Comparison of ENCODE assay signal across 8 cellular contexts in the genomic region with DNA sequence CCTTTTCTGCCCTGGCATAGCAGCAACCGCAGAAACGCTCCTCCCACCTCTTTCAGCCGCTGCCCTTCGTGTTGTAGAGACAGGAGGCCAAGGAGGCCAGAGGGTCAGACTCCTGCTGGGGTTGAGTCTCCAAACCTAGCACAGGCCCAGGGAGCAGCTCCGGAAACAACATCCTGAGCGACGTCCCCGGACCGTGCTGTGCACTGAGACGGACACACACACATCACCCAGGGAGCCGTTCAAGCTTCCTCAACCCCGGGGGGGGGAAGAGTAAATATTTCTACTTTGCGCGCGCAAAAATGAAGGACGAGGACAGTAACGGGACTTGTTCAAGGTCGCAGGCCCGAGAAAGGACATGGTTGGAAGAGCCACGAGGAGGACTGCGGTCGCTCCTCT. TPM values are rescaled to one million over a fixed set of nuclear protein-coding genes. Genes with fewer than 3 reads are reported as not detected.
A peak's percentile ranks its signal among the peaks of the same experiment; 100 is the strongest.
DNase-seq lines count a peak whose midpoint lies in the region; TF ChIP-seq lines count a peak whose summit lies in the region.

No MANE protein-coding gene starts in this region.

- peak overlapping the region; percentile 76 for H3K27ac Mint-ChIP-seq in activated naive CD4-positive, alpha-beta T cell treated with anti-CD3 and anti-CD28 coated beads for 36 hours
- peak overlapping the region; percentile 89 for H3K27ac Mint-ChIP-seq in progenitor cell of endocrine pancreas

- H3K27ac ChIP-seq in ACC112 (ENCODE audit: low read depth, low read length) (peak overlapping the region; percentile 96; the same call in 1 of the 2 replicates), cardiac muscle cell (peak overlapping the region; percentile 71)

- H3K36me3 ChIP-seq in ACC112 (ENCODE audit: insufficient read depth, low read length): peaks cover 24% of the 10 kb centered on the region
- H3K36me3 ChIP-seq in cardiac muscle cell: peaks cover 15% of the 10 kb centered on the region

- H3K27me3 ChIP-seq in ACC112 (ENCODE audit: insufficient read depth, low read length) (no peaks in the 10 kb centered on the region), cardiac muscle cell (no peaks in the 10 kb centered on the region)

- peaks cover 43% of the 10 kb centered on the region for H3K9me3 Mint-ChIP-seq in activated naive CD4-positive, alpha-beta T cell treated with anti-CD3 and anti-CD28 coated beads for 36 hours
- peaks cover 38% of the 10 kb centered on the region for H3K9me3 Mint-ChIP-seq in progenitor cell of endocrine pancreas (ENCODE audit: low read depth)

- CTCF ChIA-PET in activated naive CD4-positive, alpha-beta T cell treated with anti-CD3 and anti-CD28 coated beads for 36 hours (lab: Charles Lee): no interaction called here

- peak; percentile 36 for DNase-seq in HuH-7 (ENCODE audit: low spot score)
- DNase-seq in activated naive CD4-positive, alpha-beta T cell treated with anti-CD3 and anti-CD28 coated beads for 36 hours: peak; percentile 26
- DNase-seq in cardiac muscle cell (ENCODE audit: low read depth in 1 of 2, low spot score in 1 of 2): peak; percentile 35 to 41
- DNase-seq in progenitor cell of endocrine pancreas (ENCODE audit: low spot score, unreplicated experiment): no peak
- no peak for DNase-seq in medulla oblongata (ENCODE audit: extremely low spot score)
- no peak for DNase-seq in NCI-H524 (lab: John Stamatoyannopoulos, UW)

- no peaks in the 10 kb centered on the region for H3K27me3 Mint-ChIP-seq in activated naive CD4-positive, alpha-beta T cell treated with anti-CD3 and anti-CD28 coated beads for 36 hours (ENCODE audit: low read depth)
- no peaks in the 10 kb centered on the region for H3K27me3 Mint-ChIP-seq in progenitor cell of endocrine pancreas

- TF ChIP-seq CTCF in GM12875 (IDR thresholded peaks at IDR 0.05; ENCODE audit: borderline replicate concordance, insufficient read depth, low read depth, low read length) (no peak), cardiac muscle cell (IDR thresholded peaks at IDR 0.05; ENCODE audit: low read depth, low read length) (no peak), progenitor cell of endocrine pancreas (IDR thresholded peaks at IDR 0.05; ENCODE audit: unreplicated experiment) (no peak)

- H3K79me2 ChIP-seq in ACC112 (ENCODE audit: control insufficient read depth, insufficient read depth, low read length, unreplicated experiment): peaks cover 20% of the 10 kb centered on the region

- H3K4me3 ChIP-seq in ACC112 (ENCODE audit: low read depth, low read length) (peak overlapping the region; percentile 87), GM12875 (ENCODE audit: low read depth, low read length) (peak overlapping the region; percentile 83), cardiac muscle cell (peak overlapping the region; percentile 84)

- no peaks in the 10 kb centered on the region for H3K9me3 ChIP-seq in cardiac muscle cell (ENCODE audit: low read depth)

- H2AFZ ChIP-seq in ACC112 (ENCODE audit: low read length, unreplicated experiment): peak overlapping the region; percentile 56

- peaks cover 25% of the 10 kb centered on the region for H3K4me1 Mint-ChIP-seq in activated naive CD4-positive, alpha-beta T cell treated with anti-CD3 and anti-CD28 coated beads for 36 hours (ENCODE audit: low read depth)
- H3K4me1 Mint-ChIP-seq in progenitor cell of endocrine pancreas (ENCODE audit: low read depth): peaks cover 27% of the 10 kb centered on the region

- H3K4me3 Mint-ChIP-seq in activated naive CD4-positive, alpha-beta T cell treated with anti-CD3 and anti-CD28 coated beads for 36 hours: peak overlapping the region; percentile 96
- peak overlapping the region; percentile 93 for H3K4me3 Mint-ChIP-seq in progenitor cell of endocrine pancreas (ENCODE audit: low read depth)

- H3K4me1 ChIP-seq in ACC112 (ENCODE audit: control insufficient read depth, insufficient read depth, low read length, unreplicated experiment) (peaks cover 8% of the 10 kb centered on the region), cardiac muscle cell (ENCODE audit: low read depth) (peaks cover 16% of the 10 kb centered on the region)

- intact Hi-C loops in activated naive CD4-positive, alpha-beta T cell treated with anti-CD3 and anti-CD28 coated beads for 36 hours (cut with micrococcal nuclease): loop anchor here (1.0 to 5.0 kb wide), 5 partner anchors 20 to 358 kb away; partner anchors contain the start of genes ZNF17, ZNF416, ZNF417 and ZNF460

- peaks cover 52% of the 10 kb centered on the region for H3K36me3 Mint-ChIP-seq in activated naive CD4-positive, alpha-beta T cell treated with anti-CD3 and anti-CD28 coated beads for 36 hours (ENCODE audit: low read depth)
- H3K36me3 Mint-ChIP-seq in progenitor cell of endocrine pancreas (ENCODE audit: insufficient read depth): peaks cover 40% of the 10 kb centered on the region

RNA-seq across cellular contexts. Expression of gene ZNF550, which starts 0.7 kb away (rescaled TPM):
- 1 to 10 TPM; 6.6 to 9.3 TPM for total RNA-seq in activated naive CD4-positive, alpha-beta T cell treated with anti-CD3 and anti-CD28 coated beads for 36 hours
- 42.6 and 62.4 TPM in 2 replicates for total RNA-seq in cardiac muscle cell
- polyA plus RNA-seq in cardiac muscle cell: 9.8 and 9.9 TPM in 2 replicates
- total RNA-seq in progenitor cell of endocrine pancreas: 15.7 and 15.9 TPM in 2 replicates

RNA-seq across cellular contexts. Expression of gene ZNF416, which starts 19.7 kb away (rescaled TPM):
- 1 to 10 TPM; 1.5 to 2.0 TPM for total RNA-seq in activated naive CD4-positive, alpha-beta T cell treated with anti-CD3 and anti-CD28 coated beads for 36 hours
- 6.8 and 7.8 TPM in 2 replicates for total RNA-seq in cardiac muscle cell
- polyA plus RNA-seq in cardiac muscle cell: 6.2 and 7.6 TPM in 2 replicates
- total RNA-seq in progenitor cell of endocrine pancreas: 7.2 and 8.6 TPM in 2 replicates

RNA-seq across cellular contexts. Expression of gene ZIK1, which starts 24.9 kb away (rescaled TPM):
- total RNA-seq in activated naive CD4-positive, alpha-beta T cell treated with anti-CD3 and anti-CD28 coated beads for 36 hours: 1 to 10 TPM; 3.3 to 3.6 TPM
- total RNA-seq in cardiac muscle cell: 16.0 and 18.2 TPM in 2 replicates
- 11.7 and 13.9 TPM in 2 replicates for polyA plus RNA-seq in cardiac muscle cell
- total RNA-seq in progenitor cell of endocrine pancreas: 12.9 and 13.7 TPM in 2 replicates

RNA-seq across cellular contexts. Expression of gene ZNF549, which starts 31.9 kb away (rescaled TPM):
- 1 to 10 TPM; 1.8 TPM for total RNA-seq in activated naive CD4-positive, alpha-beta T cell treated with anti-CD3 and anti-CD28 coated beads for 36 hours
- total RNA-seq in cardiac muscle cell: 5.0 and 7.5 TPM in 2 replicates
- polyA plus RNA-seq in cardiac muscle cell: 7.5 and 10.1 TPM in 2 replicates
- total RNA-seq in progenitor cell of endocrine pancreas: 11.5 and 11.6 TPM in 2 replicates

RNA-seq across cellular contexts. Expression of gene ZNF530, which starts 40.7 kb away (rescaled TPM):
- total RNA-seq in activated naive CD4-positive, alpha-beta T cell treated with anti-CD3 and anti-CD28 coated beads for 36 hours: 1 to 10 TPM; 4.0 to 4.4 TPM
- total RNA-seq in cardiac muscle cell (7.1 and 9.3 TPM in 2 replicates), progenitor cell of endocrine pancreas (4.4 and 4.9 TPM in 2 replicates)
- polyA plus RNA-seq in cardiac muscle cell: 6.4 and 6.5 TPM in 2 replicates

Comparison
In these comparisons a context has a peak if more than half of its experiments do, and no peak if none do; other contexts are left out.
1. DNase-seq: peak in HuH-7 (single experiment), activated naive CD4-positive, alpha-beta T cell treated with anti-CD3 and anti-CD28 coated beads for 36 hours (single experiment) and cardiac muscle cell (2 of 2); none in progenitor cell of endocrine pancreas (single experiment), medulla oblongata (single experiment) and NCI-H524 (0 of 2).
2. Peak in every context shown above with its lines, with median percentiles within 50 percentile points of each other: H3K4me3 ChIP-seq.